In genomic region chr17:37064956-37065355, GRCh38 we compare ENCODE assay signal across 19 cellular contexts.
DNase-seq lines count a peak whose midpoint lies in the region; ATAC-seq, FAIRE-seq and TF ChIP-seq lines count a peak whose summit lies in the region.
"Had no signal": no experiment of that assay in that cellular context is flagged by ENCODE, and none has a peak within 500 bp of the region (broad histone marks: within the 10 kb centered on the region; RNA-seq: fewer than 3 reads in every experiment).

No MANE protein-coding gene starts in this region.

- TF ChIP-seq POLR2A in H1 (IDR thresholded peaks at IDR 0.05; ENCODE audit: control extremely low read depth in 1 of 2, low read depth in 2 of 2, low read length in 2 of 2), result no peak

- H2BK5ac ChIP-seq in H1 (ENCODE audit: low read depth, low read length) (peak overlapping the region; percentile 40), mesenchymal stem cell (ENCODE audit: low read depth, low read length, poor library complexity, severe bottlenecking) (no peak overlapping the region)

- H4K20me1 ChIP-seq in H1 (replicated peaks in 1 of 2; ENCODE audit: control insufficient read depth in 1 of 2, insufficient read depth in 2 of 2, low read length in 2 of 2), result no peaks in the 10 kb centered on the region
- H4K20me1 ChIP-seq: BLaER1 treated with 17β-estradiol and CSF1 and Interleukin-3, amounts not matched to agents 10 nM and 100 nM had no signal

- peak overlapping the region; percentile 16; the same call in 1 of the 2 replicates for H2BK20ac ChIP-seq in H1 (ENCODE audit: low read length)

- no peaks in the 10 kb centered on the region; a peak in 1 of 7 replicates for H3K27me3 ChIP-seq in H1 (replicated peaks in 1 of 4; ENCODE audit: control insufficient read depth in 3 of 4, extremely low read depth in 1 of 4, insufficient read depth in 3 of 4, low read length in 3 of 4)
- H3K27me3 ChIP-seq in mesenchymal stem cell (ENCODE audit: control insufficient read depth in 1 of 2, insufficient read depth in 1 of 2, low read length in 2 of 2), result peaks cover 34 to 67% of the 10 kb centered on the region in 2 experiments
- H3K27me3 ChIP-seq: BLaER1 treated with 17β-estradiol and CSF1 and Interleukin-3, amounts not matched to agents 10 nM and 100 nM had no signal

- no peaks in the 10 kb centered on the region; the same call in 1 of the 2 replicates for H3K23me2 ChIP-seq in H1 (ENCODE audit: low read depth, low read length)

- H3K9me3 ChIP-seq in H1 (ENCODE audit: insufficient read depth in 2 of 2, low read depth in 1 of 2, low read length in 1 of 2), result no peaks in the 10 kb centered on the region
- H3K9me3 ChIP-seq in mesenchymal stem cell (ENCODE audit: control insufficient read depth, low read length), result no peaks in the 10 kb centered on the region

- no peak overlapping the region for H4K5ac ChIP-seq in H1 (ENCODE audit: insufficient read length, low read depth, low read length)

- TF ChIP-seq EP300 in H1 (IDR thresholded peaks at IDR 0.05; ENCODE audit: borderline replicate concordance in 1 of 2, low read depth in 2 of 2, low read length in 2 of 2), result no peak

- CTCF ChIA-PET in H1 (lab: Charles Lee; ENCODE audit: partially characterized antibody), result interaction anchor here (0.9 to 1.9 kb wide), 5 partner anchors 18 to 439 kb away, joined by 3 to 7 read pairs (median 4); no protein-coding TSS in a partner anchor

- H3K79me2 ChIP-seq in H1 (ENCODE audit: control insufficient read depth in 1 of 2, insufficient read depth in 2 of 2, low read length in 2 of 2), result no peaks in the 10 kb centered on the region

- H4K8ac ChIP-seq in H1 (ENCODE audit: extremely low read depth, insufficient read depth, low read length) (no peak overlapping the region), mesenchymal stem cell (ENCODE audit: low read length) (no peak overlapping the region)

- FAIRE-seq in H1 (lab: Jason Lieb, UNC) (no peak), urothelium cell line (lab: Jason Lieb, UNC) (no peak)
- FAIRE-seq: G401.6, GM12891, GM19239, H54 had no signal

- H3K9ac ChIP-seq in H1 (replicated peaks in 1 of 4; ENCODE audit: extremely low read depth in 1 of 4, low read depth in 3 of 4, low read length in 3 of 4) (no peak overlapping the region), mesenchymal stem cell (ENCODE audit: low read length) (no peak overlapping the region)
- H3K9ac ChIP-seq: BLaER1 treated with 17β-estradiol and CSF1 and Interleukin-3, amounts not matched to agents 10 nM and 100 nM had no signal

- H3K4ac ChIP-seq in H1 (replicated peaks; ENCODE audit: insufficient read length, low read depth, low read length) (no peak overlapping the region), mesenchymal stem cell (ENCODE audit: low read depth in 1 of 2, low read length in 2 of 2) (no peak overlapping the region)

- WGBS in H1 (ENCODE audit: extremely low coverage in 1 of 2, insufficient coverage in 1 of 2, insufficient read length in 1 of 2, insufficient replicate concordance in 2 of 2, low coverage in 1 of 2, low lambda C conversion rate in 2 of 2, missing lambda C conversion rate in 1 of 2), 2 experiments, result 79% methylated on average over 8 of the region's 8 CpGs; no CpG with 5 or more reads in 1 of the 2 experiments
- 81% methylated on average over 8 of the region's 8 CpGs for WGBS in mesenchymal stem cell

- TF ChIP-seq RAD21 in H1 (IDR thresholded peaks at IDR 0.05 in 1 of 2, conservative IDR thresholded peaks at IDR 0.05 in 1 of 2; ENCODE audit: low read depth in 2 of 2, low read length in 2 of 2), result no peak

- H3K4me1 ChIP-seq in H1 (replicated peaks in 1 of 4; ENCODE audit: control insufficient read depth in 3 of 4, insufficient read depth in 4 of 4, low read length in 3 of 4), result peaks cover 21 to 52% (median 37%) of the 10 kb centered on the region in 4 experiments
- H3K4me1 ChIP-seq in mesenchymal stem cell (ENCODE audit: control insufficient read depth, insufficient read depth, low read depth, low read length), result peaks cover 9% of the 10 kb centered on the region

- no peaks in the 10 kb centered on the region for H3K79me1 ChIP-seq in H1 (ENCODE audit: low read depth, low read length)
- no peaks in the 10 kb centered on the region for H3K79me1 ChIP-seq in mesenchymal stem cell (replicated peaks; ENCODE audit: low read length, poor library complexity, severe bottlenecking)

- peak overlapping the region; percentile 75; the same call in 1 of the 2 replicates for H3K18ac ChIP-seq in H1 (ENCODE audit: extremely low read depth, low read length)
- no peak overlapping the region for H3K18ac ChIP-seq in mesenchymal stem cell (ENCODE audit: low read depth in 1 of 2, low read length in 2 of 2)

- POLR2A ChIA-PET in H1 (lab: Charles Lee; ENCODE audit: partially characterized antibody), result no interaction called here

- H2AFZ ChIP-seq in H1 (ENCODE audit: low read length) (no peak overlapping the region), mesenchymal stem cell (ENCODE audit: low read depth, low read length) (no peak overlapping the region)

- H3K56ac ChIP-seq in H1 (replicated peaks; ENCODE audit: insufficient read length, low read depth, low read length), result no peak overlapping the region

- no peak for TF ChIP-seq CTCF in H1 (IDR thresholded peaks at IDR 0.05; ENCODE audit: control extremely low read depth in 1 of 3, insufficient read depth in 1 of 3, low read depth in 1 of 3, low read length in 3 of 3)

- H2AK5ac ChIP-seq in H1 (ENCODE audit: low read depth, low read length), result no peak overlapping the region
- H2AK5ac ChIP-seq in mesenchymal stem cell (ENCODE audit: low read length, severe bottlenecking), result no peak overlapping the region

- no peak overlapping the region for H3K23ac ChIP-seq in H1 (ENCODE audit: insufficient read length)
- no peak overlapping the region for H3K23ac ChIP-seq in mesenchymal stem cell (ENCODE audit: low read length in 2 of 2)

- H3K14ac ChIP-seq in H1 (ENCODE audit: insufficient read length) (no peak overlapping the region), mesenchymal stem cell (ENCODE audit: low read length in 2 of 2) (no peak overlapping the region)

- H4K91ac ChIP-seq in H1 (replicated peaks; ENCODE audit: insufficient read length, low read length), result peak overlapping the region; percentile 2
- H4K91ac ChIP-seq in mesenchymal stem cell (ENCODE audit: low read length), result no peak overlapping the region

- DNase-seq in ELF-1 (ENCODE audit: low read depth, low spot score), result peak; percentile 72
- DNase-seq in H1 (ENCODE audit: low read depth in 1 of 2, low spot score in 2 of 2), result no peak
- DNase-seq in left kidney (ENCODE audit: low read depth, low spot score), result peak; percentile 65
- DNase-seq in NCI-H2171 treated with DMSO at 0.1 percent for 48 hours (lab: John Stamatoyannopoulos, UW), result no peak
- DNase-seq in urothelium cell line (ENCODE audit: low spot score), result no peak
- DNase-seq in mesenchymal stem cell, result no peak
- DNase-seq: 8988T; Calu3; CD8-positive, alpha-beta T cell; DND-41; EL; HFFc6 had no signal

- no peaks in the 10 kb centered on the region for H3K36me3 ChIP-seq in H1 (ENCODE audit: control insufficient read depth in 2 of 4, insufficient read depth in 4 of 4, low read length in 3 of 4)
- no peaks in the 10 kb centered on the region for H3K36me3 ChIP-seq in mesenchymal stem cell (ENCODE audit: control insufficient read depth in 1 of 2, insufficient read depth in 2 of 2, low read depth in 1 of 2, low read length in 2 of 2)
- H3K36me3 ChIP-seq: BLaER1 treated with 17β-estradiol and CSF1 and Interleukin-3, amounts not matched to agents 10 nM and 100 nM had no signal

- no peak overlapping the region for H3K4me3 ChIP-seq in H1 (ENCODE audit: extremely low read depth in 1 of 4, insufficient read depth in 2 of 4, low read depth in 3 of 4, low read length in 4 of 4)
- H3K4me3 ChIP-seq in mesenchymal stem cell (ENCODE audit: insufficient read depth in 1 of 2, low read depth in 1 of 2, low read length in 2 of 2), result no peak overlapping the region
- H3K4me3 ChIP-seq: BLaER1 treated with 17β-estradiol and CSF1 and Interleukin-3, amounts not matched to agents 10 nM and 100 nM had no signal

- H2BK15ac ChIP-seq in H1 (ENCODE audit: low read length), result 0 out of 2 replicates have a peak overlapping the region, but pooled peaks have one; percentile 48
- H2BK15ac ChIP-seq in mesenchymal stem cell (ENCODE audit: low read depth, poor library complexity, severe bottlenecking), result no peak overlapping the region

- H3K27ac ChIP-seq in H1 (ENCODE audit: low read depth, low read length) (no peak overlapping the region), mesenchymal stem cell (ENCODE audit: low read length, poor library complexity, severe bottlenecking) (no peak overlapping the region)

- H2BK12ac ChIP-seq in H1 (ENCODE audit: low read depth, low read length) (peak overlapping the region; percentile 94), mesenchymal stem cell (ENCODE audit: low read length in 2 of 2) (no peak overlapping the region)

- H3K4me2 ChIP-seq in H1 (ENCODE audit: insufficient read depth in 1 of 2, low read depth in 2 of 2, low read length in 2 of 2) (no peak overlapping the region), mesenchymal stem cell (ENCODE audit: low read length, poor library complexity, severe bottlenecking) (no peak overlapping the region)

- no peak for ATAC-seq in HG02763 (IDR thresholded peaks at IDR 0.05; ENCODE audit: unreplicated experiment)
- ATAC-seq: CD8-positive, alpha-beta T cell; HCT116 had no signal

- no peak overlapping the region for H2BK120ac ChIP-seq in H1 (replicated peaks; ENCODE audit: low read depth, low read length)
- no peak overlapping the region for H2BK120ac ChIP-seq in mesenchymal stem cell (ENCODE audit: low read depth, low read length)

TF ChIP-seq in H1, 55 proteins besides CTCF, POLR2A, EP300 and RAD21:
- TF ChIP-seq KDM4A (IDR thresholded peaks at IDR 0.05; ENCODE audit: low read depth, low read length, severe bottlenecking) (peak; percentile 7), GTF2F1 (IDR thresholded peaks at IDR 0.05; ENCODE audit: borderline replicate concordance, low read depth, low read length) (no peak)

Comparison
In these comparisons a context has a peak if more than half of its experiments do, and no peak if none do; other contexts are left out.
1. DNase-seq: peak in ELF-1 (single experiment) and left kidney (single experiment); none in H1 (0 of 2), NCI-H2171 treated with DMSO at 0.1 percent for 48 hours (single experiment), urothelium cell line (single experiment) and mesenchymal stem cell (single experiment).